In genomic region chr11:19093976-19094375, GRCh38 we compare ENCODE assay signal across 16 cellular contexts. TPM values are rescaled to one million over a fixed set of nuclear protein-coding genes. Genes with fewer than 3 reads are reported as not detected.
DNase-seq lines count a peak whose midpoint lies in the region; ATAC-seq, FAIRE-seq and TF ChIP-seq lines count a peak whose summit lies in the region.
"Had no signal": no experiment of that assay in that cellular context is flagged by ENCODE, and none has a peak within 500 bp of the region (broad histone marks: within the 10 kb centered on the region; RNA-seq: fewer than 3 reads in every experiment).

No MANE protein-coding gene starts in this region.

- no peak overlapping the region for H4K8ac ChIP-seq in mesenchymal stem cell (ENCODE audit: low read length)

- H3K4ac ChIP-seq in mesenchymal stem cell (ENCODE audit: low read depth in 1 of 2, low read length in 2 of 2), result no peak overlapping the region

- no peak overlapping the region for H3K4me2 ChIP-seq in mesenchymal stem cell (ENCODE audit: low read length, poor library complexity, severe bottlenecking)

- no peak overlapping the region for H2BK120ac ChIP-seq in mesenchymal stem cell (ENCODE audit: low read depth, low read length)

- 14% methylated on average over 3 of the region's 4 CpGs for WGBS in mesenchymal stem cell

- H2BK5ac ChIP-seq in mesenchymal stem cell (ENCODE audit: low read depth, low read length, poor library complexity, severe bottlenecking), result no peak overlapping the region

- DNase-seq in Daoy (ENCODE audit: low read depth) (peak; percentile 79), LoVo (ENCODE audit: low spot score) (peak; percentile 9), bronchial epithelial cell (ENCODE audit: low read depth) (peak; percentile 59), mesenchymal stem cell (peak; percentile 66), NCI-H1930 (lab: John Stamatoyannopoulos, UW) (no peak), NCI-H187 treated with DMSO at 0.1 percent for 48 hours (lab: John Stamatoyannopoulos, UW) (no peak)
- no peak for DNase-seq in activated T-cell treated with anti-CD3 and anti-CD28 coated beads, Interleukin-2, amount 50 U/mL, for 4 hours
- DNase-seq: body of pancreas; foreskin melanocyte; NCI-H1436 treated with DMSO at 0.1 percent for 48 hours; NCI-H524 treated with DMSO at 0.1 percent for 48 hours; right lobe of liver; stimulated activated CD4-positive, alpha-beta T cell treated with anti-CD3 and anti-CD28 coated beads, Interleukin-4, amount 100 ng/mL, for 24 hours; SW 1271 had no signal

- no peak for ATAC-seq in GM18861 (IDR thresholded peaks at IDR 0.05; ENCODE audit: unreplicated experiment)
- ATAC-seq in activated T-cell treated with anti-CD3 and anti-CD28 coated beads, Interleukin-2, amount 50 U/mL, for 4 hours, result no peak
- ATAC-seq: body of pancreas, right lobe of liver had no signal

- peaks cover 3% of the 10 kb centered on the region for H3K4me1 ChIP-seq in mesenchymal stem cell (ENCODE audit: control insufficient read depth, insufficient read depth, low read depth, low read length)
- H3K4me1 ChIP-seq: body of pancreas, right lobe of liver had no signal

- peaks cover 14% of the 10 kb centered on the region for H3K27me3 Mint-ChIP-seq in activated T-cell treated with anti-CD3 and anti-CD28 coated beads, Interleukin-2, amount 50 U/mL, for 4 hours (ENCODE audit: low read depth)

- H3K23ac ChIP-seq in mesenchymal stem cell (ENCODE audit: low read length in 2 of 2), result no peak overlapping the region

- H3K27ac ChIP-seq in mesenchymal stem cell (ENCODE audit: low read length, poor library complexity, severe bottlenecking), result no peak overlapping the region
- H3K27ac ChIP-seq: body of pancreas, right lobe of liver had no signal

- no peaks in the 10 kb centered on the region for H3K79me1 ChIP-seq in mesenchymal stem cell (replicated peaks; ENCODE audit: low read length, poor library complexity, severe bottlenecking)

- H4K91ac ChIP-seq in mesenchymal stem cell (ENCODE audit: low read length), result no peak overlapping the region

- no peaks in the 10 kb centered on the region for H3K9me3 Mint-ChIP-seq in activated T-cell treated with anti-CD3 and anti-CD28 coated beads, Interleukin-2, amount 50 U/mL, for 4 hours

- no peak overlapping the region for H3K14ac ChIP-seq in mesenchymal stem cell (ENCODE audit: low read length in 2 of 2)

- H3K27me3 ChIP-seq in bronchial epithelial cell (ENCODE audit: control insufficient read depth, insufficient read depth, low read length), result no peaks in the 10 kb centered on the region
- peaks cover 19 to 61% of the 10 kb centered on the region in 2 experiments for H3K27me3 ChIP-seq in mesenchymal stem cell (ENCODE audit: control insufficient read depth in 1 of 2, insufficient read depth in 1 of 2, low read length in 2 of 2)
- H3K27me3 ChIP-seq: body of pancreas, right lobe of liver had no signal

- no peak overlapping the region for H2BK12ac ChIP-seq in mesenchymal stem cell (ENCODE audit: low read length in 2 of 2)

- no peak for FAIRE-seq in bronchial epithelial cell (lab: Jason Lieb, UNC)

- H2AFZ ChIP-seq in mesenchymal stem cell (ENCODE audit: low read depth, low read length), result no peak overlapping the region

- H2AK5ac ChIP-seq in mesenchymal stem cell (ENCODE audit: low read length, severe bottlenecking), result no peak overlapping the region

- H3K18ac ChIP-seq in mesenchymal stem cell (ENCODE audit: low read depth in 1 of 2, low read length in 2 of 2), result no peak overlapping the region

- no peak for TF ChIP-seq CTCF in bronchial epithelial cell (IDR thresholded peaks at IDR 0.05; ENCODE audit: insufficient read depth, low read length, severe bottlenecking)

- no peaks in the 10 kb centered on the region for H3K36me3 ChIP-seq in bronchial epithelial cell (ENCODE audit: control insufficient read depth, insufficient read depth, low read length)
- no peaks in the 10 kb centered on the region for H3K36me3 ChIP-seq in mesenchymal stem cell (ENCODE audit: control insufficient read depth in 1 of 2, insufficient read depth in 2 of 2, low read depth in 1 of 2, low read length in 2 of 2)
- H3K36me3 ChIP-seq: right lobe of liver had no signal

- H2BK15ac ChIP-seq in mesenchymal stem cell (ENCODE audit: low read depth, poor library complexity, severe bottlenecking), result no peak overlapping the region

- H3K36me3 Mint-ChIP-seq in activated T-cell treated with anti-CD3 and anti-CD28 coated beads, Interleukin-2, amount 50 U/mL, for 4 hours (ENCODE audit: insufficient read depth), result no peaks in the 10 kb centered on the region

- no peak overlapping the region for H3K4me3 Mint-ChIP-seq in activated T-cell treated with anti-CD3 and anti-CD28 coated beads, Interleukin-2, amount 50 U/mL, for 4 hours

- no peaks in the 10 kb centered on the region for H3K4me1 Mint-ChIP-seq in activated T-cell treated with anti-CD3 and anti-CD28 coated beads, Interleukin-2, amount 50 U/mL, for 4 hours (ENCODE audit: low read depth)

- no peaks in the 10 kb centered on the region for H3K9me3 ChIP-seq in mesenchymal stem cell (ENCODE audit: control insufficient read depth, low read length)
- H3K9me3 ChIP-seq: body of pancreas, right lobe of liver had no signal

- H3K4me3 ChIP-seq in bronchial epithelial cell (ENCODE audit: low read depth, low read length) (no peak overlapping the region), mesenchymal stem cell (ENCODE audit: insufficient read depth in 1 of 2, low read depth in 1 of 2, low read length in 2 of 2) (no peak overlapping the region)
- H3K4me3 ChIP-seq: body of pancreas, right lobe of liver had no signal

- H3K9ac ChIP-seq in mesenchymal stem cell (ENCODE audit: low read length), result no peak overlapping the region

RNA-seq across cellular contexts. Expression of gene ZDHHC13, which starts 23.0 kb away (rescaled TPM):
- total RNA-seq in Daoy (2014; rRNA removed; shearing (Covaris generic)), result 20.2 and 23.7 TPM in 2 replicates
- 21.6 and 34.4 TPM in 2 replicates for total RNA-seq in bronchial epithelial cell
- polyA plus RNA-seq in mesenchymal stem cell (2013, experiment 1 of 2), result 6.4 TPM
- polyA plus RNA-seq in mesenchymal stem cell (2013, experiment 2 of 2), result 6.9 TPM
- 10 to 100 TPM; 12.3 to 13.8 (median 13.5) TPM for total RNA-seq in activated T-cell treated with anti-CD3 and anti-CD28 coated beads, Interleukin-2, amount 50 U/mL, for 4 hours

RNA-seq across cellular contexts. Expression of gene MRGPRX2, which starts 33.5 kb away (rescaled TPM):
- total RNA-seq in Daoy (2014; rRNA removed; shearing (Covaris generic)), result not detected in 2 replicates
- not detected in 2 replicates for total RNA-seq in bronchial epithelial cell
- not detected for polyA plus RNA-seq in mesenchymal stem cell (2013, experiment 1 of 2)
- not detected for polyA plus RNA-seq in mesenchymal stem cell (2013, experiment 2 of 2)
- not detected for total RNA-seq in activated T-cell treated with anti-CD3 and anti-CD28 coated beads, Interleukin-2, amount 50 U/mL, for 4 hours
- total RNA-seq: activated CD8-positive, alpha-beta memory T cell treated with anti-CD3 and anti-CD28 coated beads for 36 hours; body of pancreas; right lobe of liver had no signal

Comparison
In these comparisons a context has a peak if more than half of its experiments do, and no peak if none do; other contexts are left out.
1. DNase-seq: peak in Daoy (single experiment), LoVo (single experiment), bronchial epithelial cell (single experiment) and mesenchymal stem cell (single experiment); none in NCI-H1930 (0 of 2), NCI-H187 treated with DMSO at 0.1 percent for 48 hours (single experiment) and activated T-cell treated with anti-CD3 and anti-CD28 coated beads, Interleukin-2, amount 50 U/mL, for 4 hours (single experiment).